Comparison of ENCODE assay signal across 1 cellular context in the genomic region with DNA sequence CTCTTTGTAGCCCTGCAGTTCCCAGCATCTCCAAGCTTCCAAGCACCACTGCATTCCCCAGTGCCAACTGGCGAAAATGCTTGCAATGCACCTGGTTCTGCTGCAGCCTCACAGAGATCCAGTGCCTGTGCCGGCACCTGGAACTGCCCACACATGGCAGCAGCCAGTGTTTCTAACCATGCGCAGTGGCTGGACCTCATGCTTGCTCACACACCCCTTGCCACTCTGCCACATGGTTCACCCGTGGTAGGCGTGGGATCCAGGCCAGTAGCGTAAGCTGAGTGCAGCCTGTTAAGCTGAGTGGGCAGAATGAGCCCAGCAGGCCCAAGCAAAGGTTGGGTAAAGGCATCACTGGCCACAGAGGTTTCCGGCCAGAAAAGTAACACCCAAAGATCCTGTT.
TF ChIP-seq lines count a peak whose summit lies in the region.

No MANE protein-coding gene starts in this region.

TF ChIP-seq in IMR-90, 13 proteins besides CTCF, POLR2A, EP300 and RAD21 (continued from another document):
- TF ChIP-seq MXI1 (IDR thresholded peaks at IDR 0.05; ENCODE audit: borderline replicate concordance, low read depth, low read length) (no peak), BHLHE40 (IDR thresholded peaks at IDR 0.05; ENCODE audit: low read depth, low read length) (no peak), FOS (IDR thresholded peaks at IDR 0.05; ENCODE audit: low read depth, low read length) (no peak), MAZ (IDR thresholded peaks at IDR 0.05; ENCODE audit: borderline replicate concordance, low read depth, low read length) (no peak), CEBPB (IDR thresholded peaks at IDR 0.05; ENCODE audit: low read depth, low read length) (no peak), RFX5 (IDR thresholded peaks at IDR 0.05; ENCODE audit: low read depth, low read length) (no peak), RCOR1 (IDR thresholded peaks at IDR 0.05; ENCODE audit: insufficient replicate concordance, low read length) (no peak), SMC3 (IDR thresholded peaks at IDR 0.05; ENCODE audit: low read depth, low read length) (no peak), MAFK (IDR thresholded peaks at IDR 0.05; ENCODE audit: low read depth, low read length) (no peak), CHD1 (IDR thresholded peaks at IDR 0.05; ENCODE audit: low read depth, low read length) (no peak)
- TF ChIP-seq, protein P1, sequence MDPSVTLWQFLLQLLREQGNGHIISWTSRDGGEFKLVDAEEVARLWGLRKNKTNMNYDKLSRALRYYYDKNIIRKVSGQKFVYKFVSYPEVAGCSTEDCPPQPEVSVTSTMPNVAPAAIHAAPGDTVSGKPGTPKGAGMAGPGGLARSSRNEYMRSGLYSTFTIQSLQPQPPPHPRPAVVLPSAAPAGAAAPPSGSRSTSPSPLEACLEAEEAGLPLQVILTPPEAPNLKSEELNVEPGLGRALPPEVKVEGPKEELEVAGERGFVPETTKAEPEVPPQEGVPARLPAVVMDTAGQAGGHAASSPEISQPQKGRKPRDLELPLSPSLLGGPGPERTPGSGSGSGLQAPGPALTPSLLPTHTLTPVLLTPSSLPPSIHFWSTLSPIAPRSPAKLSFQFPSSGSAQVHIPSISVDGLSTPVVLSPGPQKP (IDR thresholded peaks at IDR 0.05; ENCODE audit: borderline replicate concordance, low read depth, low read length): no peak
